8 cellular contexts compared by ENCODE assay signal in genomic region chr2:29921560-29921915, GRCh38. TPM values are rescaled to one million over a fixed set of nuclear protein-coding genes. Genes with fewer than 3 reads are reported as not detected.
DNase-seq lines count a peak whose midpoint lies in the region; ATAC-seq, FAIRE-seq and TF ChIP-seq lines count a peak whose summit lies in the region.

TSS of gene ALK (minus strand) at chr2:29921586. CDS start at chr2:29920659, 927 bp downstream.

- H3K27me3 Mint-ChIP-seq in activated naive CD8-positive, alpha-beta T cell treated with anti-CD3 and anti-CD28 coated beads for 36 hours = peaks cover 63% of the 10 kb centered on the region
- peaks cover 50% of the 10 kb centered on the region for H3K27me3 Mint-ChIP-seq in type B pancreatic cell

- intact Hi-C loops in Right ventricle myocardium superior (cut with DNase I) = loop anchor here (5.0 to 10.0 kb wide), 2 partner anchors 106 to 967 kb away; no protein-coding TSS in a partner anchor
- intact Hi-C loops in pancreas (cut with DNase I) = no loop called here

- no peaks in the 10 kb centered on the region for H3K36me3 ChIP-seq in pancreas

- no peaks in the 10 kb centered on the region for H3K36me3 Mint-ChIP-seq in activated naive CD8-positive, alpha-beta T cell treated with anti-CD3 and anti-CD28 coated beads for 36 hours
- H3K36me3 Mint-ChIP-seq in type B pancreatic cell = peaks cover 5% of the 10 kb centered on the region

- no peak within 1 kb of the TSS for H3K4me3 ChIP-seq in LNCaP clone FGC (ENCODE audit: low read depth, low read length)
- peak within 1 kb of the TSS; percentile 15 to 47 (median 28) for H3K4me3 ChIP-seq in pancreas

- TF ChIP-seq CTCF in LNCaP clone FGC (IDR thresholded peaks at IDR 0.05; ENCODE audit: control insufficient read depth, extremely low read depth, insufficient read depth) = no peak
- no peak for TF ChIP-seq CTCF in pancreas (IDR thresholded peaks at IDR 0.05)
- TF ChIP-seq CTCF in type B pancreatic cell (conservative IDR thresholded peaks at IDR 0.05) = no peak

- no peaks in the 10 kb centered on the region for H3K9me3 ChIP-seq in pancreas

- no peak for FAIRE-seq in pancreas (lab: Jason Lieb, UNC)

- H3K4me3 Mint-ChIP-seq in activated naive CD8-positive, alpha-beta T cell treated with anti-CD3 and anti-CD28 coated beads for 36 hours = peak within 1 kb of the TSS; percentile 30
- peak within 1 kb of the TSS; percentile 84 for H3K4me3 Mint-ChIP-seq in type B pancreatic cell

- no peaks in the 10 kb centered on the region for H3K9me3 Mint-ChIP-seq in activated naive CD8-positive, alpha-beta T cell treated with anti-CD3 and anti-CD28 coated beads for 36 hours
- H3K9me3 Mint-ChIP-seq in type B pancreatic cell = no peaks in the 10 kb centered on the region

- no peak within 1 kb of the TSS for H3K27ac ChIP-seq in pancreas

- H3K4me1 Mint-ChIP-seq in activated naive CD8-positive, alpha-beta T cell treated with anti-CD3 and anti-CD28 coated beads for 36 hours = peaks cover 1% of the 10 kb centered on the region
- peaks cover 8% of the 10 kb centered on the region for H3K4me1 Mint-ChIP-seq in type B pancreatic cell (ENCODE audit: unreplicated experiment)

- WGBS in pancreas, 2 donors = 2% methylated on average over 15 to 27 of the region's 27 CpGs

- H3K27ac Mint-ChIP-seq in activated naive CD8-positive, alpha-beta T cell treated with anti-CD3 and anti-CD28 coated beads for 36 hours = no peak within 1 kb of the TSS
- no peak within 1 kb of the TSS for H3K27ac Mint-ChIP-seq in type B pancreatic cell

- DNase-seq in DMS114 treated with DMSO at 0.1 percent for 48 hours (lab: John Stamatoyannopoulos, UW; ENCODE audit: unreplicated experiment) (peak; percentile 77), LNCaP clone FGC (ENCODE audit: low read depth) (peak; percentile 67), SK-MEL-5 (ENCODE audit: low read depth, low spot score) (peak; percentile 97), Right ventricle myocardium superior (peak; percentile 91), pancreas (peak; percentile 88 to 95 (median 92)), type B pancreatic cell (ENCODE audit: extremely low spot score, unreplicated experiment) (peak; percentile 89)
- DNase-seq in activated naive CD8-positive, alpha-beta T cell treated with anti-CD3 and anti-CD28 coated beads for 36 hours = peak; percentile 73

- in situ Hi-C loops in SK-MEL-5 (cut with HindIII; ENCODE audit: low pct_unique_long_range_greater_than_20kb, low sequenced_read_pairs) = no loop called here

- ATAC-seq in Right ventricle myocardium superior (ENCODE audit: poor library complexity) (peak; percentile 98), pancreas (peak; percentile 95 to 98 (median 96)), HG03520 (IDR thresholded peaks at IDR 0.05; ENCODE audit: unreplicated experiment) (no peak)

- H3K27me3 ChIP-seq in pancreas = peaks cover 0 to 23% (median 7%) of the 10 kb centered on the region in 4 donors

- peaks cover 6 to 10% (median 8%) of the 10 kb centered on the region in 3 donors for H3K4me1 ChIP-seq in pancreas

RNA-seq across cellular contexts. Expression of gene ALK, which starts in this region (rescaled TPM):
- 3.7 and 4.8 TPM in 2 replicates for total RNA-seq in SK-MEL-5 (2014; rRNA removed; shearing (Covaris generic))
- 3.4 and 5.6 TPM in 2 replicates for polyA plus RNA-seq in SK-MEL-5 (2015; cell fraction: cytosol; rRNA removed)
- polyA plus RNA-seq in SK-MEL-5 (2015; cell fraction: nucleus; rRNA removed) = 2.0 and 3.5 TPM in 2 replicates
- total RNA-seq in activated naive CD8-positive, alpha-beta T cell treated with anti-CD3 and anti-CD28 coated beads for 36 hours = not detected
- total RNA-seq in Right ventricle myocardium superior (0.16 TPM), pancreas (under 1 TPM in 5 of 6 donors, not detected in 1; 0.06 to 0.17 (median 0.09) TPM), type B pancreatic cell (ENCODE audit: low replicate concordance) (7.7 and 12.3 TPM in 2 replicates)
- polyA plus RNA-seq in pancreas = under 1 TPM in 1 of 2 donors, not detected in 1; 0.05 TPM

Comparison
In these comparisons a context has a peak if more than half of its experiments do, and no peak if none do; other contexts are left out.
1. Peak in DNase-seq in activated naive CD8-positive, alpha-beta T cell treated with anti-CD3 and anti-CD28 coated beads for 36 hours; RNA of the gene not detected or under 1 TPM.
2. Peak in DNase-seq and ATAC-seq in Right ventricle myocardium superior; RNA of the gene not detected or under 1 TPM.
3. Peak in DNase-seq, ATAC-seq and H3K4me3 ChIP-seq in pancreas; RNA of the gene not detected or under 1 TPM.